Comparison of ENCODE assay signal across 8 cellular contexts in the genomic region with DNA sequence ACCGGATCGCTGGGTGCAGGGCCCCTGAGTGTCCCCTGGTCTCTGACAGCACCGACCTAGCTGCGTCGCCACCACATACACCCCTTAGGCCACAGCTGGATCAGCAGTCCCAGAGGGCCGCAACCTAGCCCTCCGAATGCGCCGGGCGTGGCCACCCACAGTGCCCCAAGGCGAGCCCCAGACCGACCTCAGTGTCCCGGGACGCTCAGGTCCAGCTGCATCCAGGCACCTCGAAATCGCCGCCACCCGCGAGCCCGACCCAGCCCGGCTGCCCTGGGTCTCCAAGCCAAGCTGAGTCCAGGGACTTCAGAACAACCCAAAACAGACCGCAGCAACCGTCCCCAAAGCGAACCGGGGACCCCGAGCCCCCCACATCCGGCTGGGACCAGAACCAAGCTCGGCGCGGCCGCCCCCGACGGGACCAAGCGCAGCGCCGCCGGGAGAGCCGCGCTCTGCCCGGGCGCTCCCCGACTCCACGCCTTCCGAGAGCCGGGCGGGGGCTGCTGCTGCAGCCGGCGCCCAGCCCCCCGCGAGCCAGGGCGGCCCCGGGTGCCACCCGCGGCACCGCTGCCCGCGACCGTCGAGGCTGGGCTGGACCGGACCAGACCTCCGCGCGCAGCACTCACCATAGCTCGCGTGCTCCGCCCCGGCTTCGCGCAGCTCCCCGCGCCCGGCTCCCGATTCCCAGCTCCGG. TPM values are rescaled to one million over a fixed set of nuclear protein-coding genes. Genes with fewer than 3 reads are reported as not detected.
A peak's percentile ranks its signal among the peaks of the same experiment; 100 is the strongest.
DNase-seq lines count a peak whose midpoint lies in the region; ATAC-seq and TF ChIP-seq lines count a peak whose summit lies in the region.

No MANE protein-coding gene starts in this region.

- peak overlapping the region; percentile 60 for H3K56ac ChIP-seq in IMR-90 (ENCODE audit: extremely low read depth, insufficient read depth, low read length)

- TF ChIP-seq CTCF in AG09309 (IDR thresholded peaks at IDR 0.05; ENCODE audit: control insufficient read depth, insufficient read depth, low read depth, low read length, missing control alignments), result no peak
- TF ChIP-seq CTCF in IMR-90 (conservative IDR thresholded peaks at IDR 0.05; ENCODE audit: low read depth, low read length), result no peak
- TF ChIP-seq CTCF in body of pancreas (IDR thresholded peaks at IDR 0.05), result no peak
- no peak for TF ChIP-seq CTCF in lung (IDR thresholded peaks at IDR 0.05; ENCODE audit: control extremely low read depth, extremely low read depth)
- peak in 1 of 6 experiments; percentile 24 for TF ChIP-seq CTCF in upper lobe of left lung (IDR thresholded peaks at IDR 0.05)

- peak overlapping the region; percentile 85 for H3K9ac ChIP-seq in IMR-90 (ENCODE audit: low read depth, low read length)

- no TSS peak for BruUV-seq in IMR-90 (replicated peaks; lab: Mats Ljungman, UMichigan)

- no peak for DNase-seq in AG09309 (ENCODE audit: low read depth)
- DNase-seq in IMR-90, result no peak
- peak in 2 of 4 donors; percentile 42 to 44 for DNase-seq in body of pancreas
- DNase-seq in lung (ENCODE audit: low spot score), result no peak
- peak in 1 of 2 donors; percentile 89 for DNase-seq in upper lobe of left lung
- no peak for DNase-seq in 8988T
- no peak for DNase-seq in NCI-H2107 (lab: John Stamatoyannopoulos, UW)

- H2AFZ ChIP-seq in IMR-90 (replicated peaks; ENCODE audit: low read length, poor library complexity), result peak overlapping the region; percentile 93

- H2AK5ac ChIP-seq in IMR-90 (ENCODE audit: low read depth, low read length), result peak overlapping the region; percentile 81

- no peak overlapping the region; the same call in 1 of the 2 replicates for H3K18ac ChIP-seq in IMR-90 (ENCODE audit: low read depth, low read length)

- TF ChIP-seq EP300 in upper lobe of left lung (IDR thresholded peaks at IDR 0.05), result no peak

- dilution Hi-C loops in IMR-90 (cut with HindIII; ENCODE audit: low sequenced_read_pairs, unreplicated experiment), result no loop called here

- POLR2A ChIA-PET in IMR-90 (lab: Charles Lee; ENCODE audit: unreplicated experiment), result interaction anchor here (0.6 to 1.1 kb wide), 3 partner anchors 32 to 853 kb away, joined by 3 read pairs; no protein-coding TSS in a partner anchor

- peaks cover 32% of the 10 kb centered on the region for H4K20me1 ChIP-seq in IMR-90 (ENCODE audit: insufficient read depth, low read length)

- no peaks in the 10 kb centered on the region for H3K9me3 ChIP-seq in IMR-90 (ENCODE audit: control insufficient read depth, insufficient read depth, low read length)
- no peaks in the 10 kb centered on the region for H3K9me3 ChIP-seq in body of pancreas
- no peaks in the 10 kb centered on the region for H3K9me3 ChIP-seq in lung (ENCODE audit: control insufficient read depth in 2 of 2, insufficient read depth in 1 of 2, low read length in 1 of 2)
- no peaks in the 10 kb centered on the region for H3K9me3 ChIP-seq in upper lobe of left lung

- peak; percentile 15 for ATAC-seq in GM19328 (IDR thresholded peaks at IDR 0.05; ENCODE audit: unreplicated experiment)
- ATAC-seq in IMR-90 (ENCODE audit: low read depth), result peak; percentile 50
- peak; percentile 46 for ATAC-seq in body of pancreas
- peak; percentile 17 for ATAC-seq in lung (ENCODE audit: insufficient read depth, low FRiP score)
- ATAC-seq in upper lobe of left lung (ENCODE audit: low FRiP score in 2 of 2), result peak in 1 of 2 donors; percentile 42

- peak overlapping the region; percentile 84 for H3K4ac ChIP-seq in IMR-90 (ENCODE audit: low read depth, low read length)

- H2AK9ac ChIP-seq in IMR-90 (replicated peaks; ENCODE audit: low read depth, low read length, poor library complexity), result peak overlapping the region; percentile 94

- H3K36me3 ChIP-seq in IMR-90 (ENCODE audit: control insufficient read depth, insufficient read depth, low read length) (peaks cover 4% of the 10 kb centered on the region; the same call in 1 of the 2 replicates), body of pancreas (replicated peaks in 1 of 2; ENCODE audit: insufficient read depth in 1 of 2, low read depth in 2 of 2) (no peaks in the 10 kb centered on the region), lung (ENCODE audit: control insufficient read depth in 2 of 2, insufficient read depth in 2 of 2, low read length in 2 of 2) (no peaks in the 10 kb centered on the region), upper lobe of left lung (peaks cover 0 to 3% (median 0%) of the 10 kb centered on the region in 4 donors)

- in situ Hi-C loops in IMR-90 (cut with MboI; ENCODE audit: low sequenced_read_pairs), result no loop called here

- H2BK5ac ChIP-seq in IMR-90 (ENCODE audit: low read depth, low read length, poor library complexity, severe bottlenecking), result peak overlapping the region; percentile 48

- peak overlapping the region; percentile 87; the same call in 1 of the 2 replicates for H3K23ac ChIP-seq in IMR-90 (ENCODE audit: low read depth, low read length)

- peak overlapping the region in 1 of 2 experiments; percentile 22; a peak in 1 of 4 replicates for H4K8ac ChIP-seq in IMR-90 (ENCODE audit: low read depth in 2 of 2, low read length in 2 of 2)

- TF ChIP-seq POLR2A in IMR-90 (IDR thresholded peaks at IDR 0.05; ENCODE audit: low read depth, low read length) (no peak), body of pancreas (IDR thresholded peaks at IDR 0.05) (peak in 2 of 3 donors; percentile 77 to 86), upper lobe of left lung (IDR thresholded peaks at IDR 0.05) (peak in 1 of 4 donors; percentile 67)

- H2BK120ac ChIP-seq in IMR-90 (ENCODE audit: low read depth, low read length), result peak overlapping the region; percentile 57; the same call in 1 of the 2 replicates

- H3K4me2 ChIP-seq in IMR-90 (ENCODE audit: low read depth, low read length), result peak overlapping the region; percentile 95

- no peak overlapping the region for H2BK20ac ChIP-seq in IMR-90 (ENCODE audit: low read depth, low read length)

- H3K27me3 ChIP-seq in IMR-90 (ENCODE audit: control insufficient read depth, insufficient read depth, low read length), result no peaks in the 10 kb centered on the region
- H3K27me3 ChIP-seq in body of pancreas, result no peaks in the 10 kb centered on the region
- no peaks in the 10 kb centered on the region for H3K27me3 ChIP-seq in lung (ENCODE audit: control insufficient read depth, insufficient read depth)
- no peaks in the 10 kb centered on the region for H3K27me3 ChIP-seq in upper lobe of left lung

- H3K14ac ChIP-seq in IMR-90 (replicated peaks; ENCODE audit: low read depth, low read length), result peak overlapping the region; percentile 82

- peaks cover 16% of the 10 kb centered on the region for H3K9me1 ChIP-seq in IMR-90 (ENCODE audit: insufficient read depth, low read length)

- no peak overlapping the region; the same call in 1 of the 2 replicates for H4K91ac ChIP-seq in IMR-90 (ENCODE audit: insufficient read depth, low read depth, low read length)

- H3K4me1 ChIP-seq in IMR-90 (ENCODE audit: control insufficient read depth, insufficient read depth, low read length) (peaks cover 41% of the 10 kb centered on the region), body of pancreas (peaks cover 50% of the 10 kb centered on the region), lung (ENCODE audit: control insufficient read depth in 2 of 2, insufficient read depth in 2 of 2, low read length in 2 of 2) (peaks cover 6 to 11% of the 10 kb centered on the region in 2 donors), upper lobe of left lung (peaks cover 36 to 61% (median 48%) of the 10 kb centered on the region in 4 donors)

- no peak overlapping the region for H4K5ac ChIP-seq in IMR-90 (ENCODE audit: low read depth, low read length)

- WGBS in IMR-90 (ENCODE audit: extremely low coverage in 2 of 2, insufficient read length in 1 of 2), 2 experiments, result 1% methylated on average over 30 of the region's 74 CpGs; no CpG with 5 or more reads in 1 of the 2 experiments
- 0 to 1% methylated on average over 4 to 62 of the region's 74 CpGs for WGBS in body of pancreas, 2 donors
- WGBS in lung, 2 donors, result 3 to 5% methylated on average over 71 to 74 of the region's 74 CpGs
- WGBS in upper lobe of left lung, 2 donors, result 11% methylated on average over 32 of the region's 74 CpGs; no CpG with 5 or more reads in 1 of the 2 donors

- no peak for TF ChIP-seq RAD21 in IMR-90 (IDR thresholded peaks at IDR 0.05; ENCODE audit: low read length)

- no peak overlapping the region for H2BK15ac ChIP-seq in IMR-90 (ENCODE audit: low read depth, low read length)

- intact Hi-C loops in IMR-90 (cut with micrococcal nuclease), result no loop called here
- intact Hi-C loops in body of pancreas (cut with DNase I), result no loop called here

- H3K4me3 ChIP-seq in AG09309 (ENCODE audit: control insufficient read depth, low read depth, low read length) (peak overlapping the region; percentile 91), IMR-90 (ENCODE audit: insufficient read depth, low read depth, low read length) (peak overlapping the region; percentile 92), body of pancreas (peak overlapping the region; percentile 71 to 79), lung (peak overlapping the region; percentile 76), upper lobe of left lung (peak overlapping the region; percentile 71 to 90 (median 82))

- H3K27ac ChIP-seq in IMR-90 (ENCODE audit: insufficient read depth, low read length) (peak overlapping the region; percentile 70), body of pancreas (peak overlapping the region; percentile 83 to 93 (median 92)), lung (ENCODE audit: low read depth in 1 of 2, low read length in 1 of 2) (peak overlapping the region; percentile 82 to 89), upper lobe of left lung (peak overlapping the region; percentile 82 to 91 (median 87))

- H3K79me1 ChIP-seq in IMR-90 (ENCODE audit: low read depth in 1 of 2, low read length in 2 of 2), result peaks cover 25 to 60% of the 10 kb centered on the region in 2 experiments

- CTCF ChIA-PET in IMR-90 (lab: Yijun Ruan, JAX), result interaction anchor here (1.3 kb wide), 1 partner anchor 42 kb away, joined by 5 read pairs; no protein-coding TSS in a partner anchor

TF ChIP-seq in IMR-90, 13 proteins besides CTCF, POLR2A, EP300 and RAD21:
- TF ChIP-seq CHD1 (IDR thresholded peaks at IDR 0.05; ENCODE audit: low read depth, low read length) (peak; percentile 66; the same call in 1 of the 2 replicates), BHLHE40 (IDR thresholded peaks at IDR 0.05; ENCODE audit: low read depth, low read length) (no peak)

RNA-seq across cellular contexts. Expression of a gene that starts 54.6 kb away (rescaled TPM):
- total RNA-seq in IMR-90 (2012; rRNA removed) (60.0 and 61.8 TPM in 2 replicates), body of pancreas (10 to 100 TPM; 79.1 to 83.3 TPM), lung (100 to 1,000 TPM; 105 to 129 TPM), upper lobe of left lung (100 to 1,000 TPM in 1 of 6 donors, 10 to 100 TPM in 5; 55.8 to 120 (median 74.8) TPM)
- polyA plus RNA-seq in IMR-90 (2012; rRNA removed) (124 and 133 TPM in 2 replicates), lung (100 to 1,000 TPM in 1 of 2 donors, 10 to 100 TPM in 1; 55.7 to 104 TPM)
- polyA plus RNA-seq in IMR-90 (2012; cell fraction: cytosol; rRNA removed), result 90.4 and 122 TPM in 2 replicates
- 71.7 and 82.4 TPM in 2 replicates for polyA plus RNA-seq in IMR-90 (2012; cell fraction: nucleus; rRNA removed; ENCODE audit: low replicate concordance)
